In genomic region chr12:88932457-88932856, GRCh38 we compare ENCODE assay signal across 32 cellular contexts.
DNase-seq lines count a peak whose midpoint lies in the region; ATAC-seq and TF ChIP-seq lines count a peak whose summit lies in the region.
"Had no signal": no experiment of that assay in that cellular context is flagged by ENCODE, and none has a peak within 500 bp of the region (broad histone marks: within the 10 kb centered on the region; RNA-seq: fewer than 3 reads in every experiment).

No MANE protein-coding gene starts in this region.

- no peaks in the 10 kb centered on the region for H3K9me3 Mint-ChIP-seq in Calu3 (ENCODE audit: low read depth, unreplicated experiment)
- H3K9me3 Mint-ChIP-seq in nephron, result no peaks in the 10 kb centered on the region
- H3K9me3 Mint-ChIP-seq: HFFc6; naive thymus-derived CD4-positive, alpha-beta T cell; T-helper 1 cell treated with Interleukin-12 subunit alpha and Interleukin-12 subunit beta and Interleukin-4 antibody, amounts not matched to agents 30 μg/mL and 1 μg/mL, for 36 hours had no signal

- H3K27me3 Mint-ChIP-seq in Calu3 (ENCODE audit: unreplicated experiment), result no peaks in the 10 kb centered on the region
- no peaks in the 10 kb centered on the region for H3K27me3 Mint-ChIP-seq in nephron (ENCODE audit: low read depth)

- no peaks in the 10 kb centered on the region for H3K27me3 ChIP-seq in HCT116 (ENCODE audit: insufficient read depth, low read length)
- no peaks in the 10 kb centered on the region for H3K27me3 ChIP-seq in hepatocyte
- H3K27me3 ChIP-seq: cardiac muscle cell, colonic mucosa, upper lobe of left lung had no signal

- H3K79me2 ChIP-seq in HCT116 (ENCODE audit: insufficient read depth, low read length) (peaks cover 56% of the 10 kb centered on the region), hepatocyte (no peaks in the 10 kb centered on the region)

- H3K4me1 ChIP-seq in HCT116 (ENCODE audit: control insufficient read depth in 1 of 2, insufficient read depth in 2 of 2, low read length in 2 of 2) (peaks cover 83 to 97% of the 10 kb centered on the region in 2 experiments), hepatocyte (ENCODE audit: insufficient read depth) (peaks cover 16% of the 10 kb centered on the region)
- H3K4me1 ChIP-seq: colonic mucosa, upper lobe of left lung had no signal

- H3K9me3 ChIP-seq in HCT116 (ENCODE audit: control insufficient read depth in 1 of 2, insufficient read depth in 1 of 2, low read depth in 1 of 2, low read length in 2 of 2) (no peaks in the 10 kb centered on the region), hepatocyte (ENCODE audit: low read depth) (no peaks in the 10 kb centered on the region)
- H3K9me3 ChIP-seq: colonic mucosa, upper lobe of left lung had no signal

- no peak for DNase-seq in Calu3
- DNase-seq in HCT116 (ENCODE audit: low read depth, low spot score), result no peak
- DNase-seq in hepatocyte (ENCODE audit: low spot score), result no peak
- no peak for DNase-seq in DMS 273 treated with DMSO at 0.1 percent for 48 hours (lab: John Stamatoyannopoulos, UW)
- DNase-seq in activated CD4-positive, alpha-beta T cell treated with anti-CD3 and anti-CD28 coated beads, Interleukin-2, amount 50 U/mL, for 1 hour, result no peak
- DNase-seq in GM13977 (ENCODE audit: low spot score), result no peak
- DNase-seq: 8988T; activated CD4-positive, alpha-beta T cell treated with anti-CD3 and anti-CD28 coated beads, Interleukin-2, amount 50 U/mL, for 48 hours; activated gamma-delta T cell treated with Interleukin-2 at 50 U/mL for 16 hours; activated T-cell treated with anti-CD3 and anti-CD28 coated beads, Interleukin-2, amount 50 U/mL, for 48 hours; colonic mucosa; effector CD8-positive, alpha-beta T cell; glutamatergic neuron; GM23248; HFFc6; midbrain; naive thymus-derived CD4-positive, alpha-beta T cell; NCI-H2107; NCI-H345; NCI-H69; occipital lobe; stimulated activated naive CD4-positive, alpha-beta T cell; upper lobe of left lung had no signal

- H4K20me1 ChIP-seq in HCT116 (ENCODE audit: insufficient read depth) (no peaks in the 10 kb centered on the region), hepatocyte (ENCODE audit: insufficient read depth, poor library complexity, severe bottlenecking) (no peaks in the 10 kb centered on the region)

- H3K27ac Mint-ChIP-seq in Calu3 (ENCODE audit: unreplicated experiment) (peak overlapping the region; percentile 12), nephron (peak overlapping the region; percentile 18 to 90 (median 65))
- H3K27ac Mint-ChIP-seq: HFFc6; naive thymus-derived CD4-positive, alpha-beta T cell; T-helper 1 cell treated with Interleukin-12 subunit alpha and Interleukin-12 subunit beta and Interleukin-4 antibody, amounts not matched to agents 30 μg/mL and 1 μg/mL, for 36 hours had no signal

- TF ChIP-seq CTCF in Calu3 (IDR thresholded peaks at IDR 0.05; ENCODE audit: unreplicated experiment) (no peak), HCT116 (IDR thresholded peaks at IDR 0.05 in 2 of 3, conservative IDR thresholded peaks at IDR 0.05 in 1 of 3; ENCODE audit: borderline replicate concordance in 1 of 3, insufficient read depth in 1 of 3, low read depth in 2 of 3, low read length in 2 of 3) (no peak), hepatocyte (IDR thresholded peaks at IDR 0.05; ENCODE audit: poor library complexity) (no peak), nephron (IDR thresholded peaks at IDR 0.05; ENCODE audit: unreplicated experiment in 3 of 3) (no peak), GM13977 (IDR thresholded peaks at IDR 0.05; ENCODE audit: extremely low read depth, insufficient read depth, missing control alignments) (no peak)

- no peaks in the 10 kb centered on the region for H3K36me3 Mint-ChIP-seq in Calu3 (ENCODE audit: insufficient read depth, unreplicated experiment)
- H3K36me3 Mint-ChIP-seq in nephron (ENCODE audit: low read depth), result no peaks in the 10 kb centered on the region
- H3K36me3 Mint-ChIP-seq: naive thymus-derived CD4-positive, alpha-beta T cell had no signal

- H3K4me3 ChIP-seq in HCT116 (replicated peaks in 1 of 2; ENCODE audit: low read depth in 1 of 2, low read length in 2 of 2), result no peak overlapping the region
- no peak overlapping the region for H3K4me3 ChIP-seq in hepatocyte
- H3K4me3 ChIP-seq: cardiac muscle cell, colonic mucosa, GM23248, upper lobe of left lung had no signal

- H2AFZ ChIP-seq in HCT116 (ENCODE audit: low read depth, low read length, poor library complexity, severe bottlenecking) (no peak overlapping the region), hepatocyte (no peak overlapping the region)
- H2AFZ ChIP-seq: GM23248 had no signal

- TF ChIP-seq POLR2A in HCT116 (IDR thresholded peaks at IDR 0.05; ENCODE audit: borderline replicate concordance, extremely low read depth, insufficient read depth, insufficient read length), result no peak

- peak overlapping the region; percentile 57 for H3K9ac ChIP-seq in HCT116 (ENCODE audit: low read length)
- H3K9ac ChIP-seq: GM23248, KMS-11 had no signal

- H3K4me1 Mint-ChIP-seq in Calu3 (ENCODE audit: low read depth, unreplicated experiment) (peaks cover 60% of the 10 kb centered on the region), nephron (no peaks in the 10 kb centered on the region)
- H3K4me1 Mint-ChIP-seq: naive thymus-derived CD4-positive, alpha-beta T cell had no signal

- ATAC-seq in HCT116 (no peak), HG02840 (IDR thresholded peaks at IDR 0.05; ENCODE audit: low FRiP score, unreplicated experiment) (no peak)
- ATAC-seq: naive thymus-derived CD4-positive, alpha-beta T cell; Right ventricle myocardium inferior; SK-N-SH treated with all-trans-retinoic acid at 6 μM for 48 hours had no signal

- H3K36me3 ChIP-seq in HCT116 (ENCODE audit: control insufficient read depth in 1 of 2, insufficient read depth in 2 of 2, low read length in 2 of 2) (no peaks in the 10 kb centered on the region), hepatocyte (replicated peaks; ENCODE audit: insufficient read depth, low read depth) (no peaks in the 10 kb centered on the region)
- H3K36me3 ChIP-seq: cardiac muscle cell, colonic mucosa, upper lobe of left lung had no signal

- in situ Hi-C loops in GM13977 (cut with MboI; ENCODE audit: low pct_unique_long_range_greater_than_20kb, low sequenced_read_pairs, unreplicated experiment), result no loop called here

- H3K4me2 ChIP-seq in HCT116 (ENCODE audit: low read length) (peak overlapping the region; percentile 57), hepatocyte (peak overlapping the region; percentile 21)
- H3K4me2 ChIP-seq: KMS-11 had no signal

- intact Hi-C loops in Calu3 (cut with micrococcal nuclease; ENCODE audit: unreplicated experiment) (loop anchor here (5.0 kb wide), 3 partner anchors 115 to 355 kb away; no protein-coding TSS in a partner anchor), HCT116 (cut with micrococcal nuclease) (loop anchor here (5.0 kb wide), 2 partner anchors 355 to 420 kb away; partner anchors contain the start of gene DUSP6)

- CTCF ChIA-PET in Calu3 (lab: Charles Lee), result interaction anchor here (1.2 kb wide), 1 partner anchor 20 kb away, joined by 3 read pairs; no protein-coding TSS in a partner anchor
- CTCF ChIA-PET in HCT116 (lab: Charles Lee), result interaction anchor here (5.7 kb wide), 1 partner anchor 15 kb away, joined by 36 read pairs; no protein-coding TSS in a partner anchor

- H3K27ac ChIP-seq in HCT116 (ENCODE audit: low read depth, low read length) (peak overlapping the region; percentile 98), hepatocyte (peak overlapping the region; percentile 6)
- H3K27ac ChIP-seq: C4-2B, cardiac muscle cell, colonic mucosa, epithelial cell of prostate, GM23248, KMS-11, upper lobe of left lung had no signal

- TF ChIP-seq RAD21 in HCT116 (IDR thresholded peaks at IDR 0.05; ENCODE audit: low read depth), result no peak

- RAD21 ChIA-PET in HCT116 (lab: Charles Lee; ENCODE audit: low non-redundant PET in 1 of 2, low total read pairs in 2 of 2, uncharacterized antibody in 2 of 2, unreplicated experiment in 2 of 2), result no interaction called here

- 60% methylated on average over 2 of the region's 2 CpGs for WGBS in hepatocyte (ENCODE audit: low lambda C conversion rate, missing lambda C conversion rate)

- no peaks in the 10 kb centered on the region for H3K9me2 ChIP-seq in HCT116 (ENCODE audit: insufficient read depth)
- no peaks in the 10 kb centered on the region for H3K9me2 ChIP-seq in hepatocyte (replicated peaks; ENCODE audit: insufficient read depth)

- BruUV-seq in Calu3 (replicated peaks; lab: Mats Ljungman, UMichigan) (no TSS peak), HCT116 (replicated peaks; lab: Mats Ljungman, UMichigan) (no TSS peak)

- POLR2A ChIA-PET in HCT116 (lab: Charles Lee), result interaction anchor here (4.5 to 8.7 kb wide), 3 partner anchors 12 to 353 kb away, joined by 24 to 86 read pairs (median 53); partner anchors contain the start of gene KITLG

- H3K4me3 Mint-ChIP-seq in Calu3 (ENCODE audit: low read depth, unreplicated experiment) (no peak overlapping the region), nephron (no peak overlapping the region)
- H3K4me3 Mint-ChIP-seq: HFFc6; naive thymus-derived CD4-positive, alpha-beta T cell; T-helper 1 cell treated with Interleukin-12 subunit alpha and Interleukin-12 subunit beta and Interleukin-4 antibody, amounts not matched to agents 30 μg/mL and 1 μg/mL, for 36 hours had no signal

TF ChIP-seq in HCT116, 20 proteins besides CTCF, POLR2A, EP300 and RAD21:
- TF ChIP-seq EZH2 (IDR thresholded peaks at IDR 0.05) (no peak), YY1 (IDR thresholded peaks at IDR 0.05; ENCODE audit: extremely low read depth, insufficient replicate concordance, low read depth, low read length) (no peak), SRF (IDR thresholded peaks at IDR 0.05; ENCODE audit: low read depth) (no peak), ZNF274 (IDR thresholded peaks at IDR 0.05; ENCODE audit: low read depth, low read length) (no peak), CBX3 (IDR thresholded peaks at IDR 0.05; ENCODE audit: low read depth) (no peak), SIN3A (IDR thresholded peaks at IDR 0.05; ENCODE audit: low read depth) (no peak), EZH2phosphoT487 (IDR thresholded peaks at IDR 0.05; ENCODE audit: borderline replicate concordance) (no peak)
